Comparison of ENCODE assay signal across 1 cellular context in the genomic region with DNA sequence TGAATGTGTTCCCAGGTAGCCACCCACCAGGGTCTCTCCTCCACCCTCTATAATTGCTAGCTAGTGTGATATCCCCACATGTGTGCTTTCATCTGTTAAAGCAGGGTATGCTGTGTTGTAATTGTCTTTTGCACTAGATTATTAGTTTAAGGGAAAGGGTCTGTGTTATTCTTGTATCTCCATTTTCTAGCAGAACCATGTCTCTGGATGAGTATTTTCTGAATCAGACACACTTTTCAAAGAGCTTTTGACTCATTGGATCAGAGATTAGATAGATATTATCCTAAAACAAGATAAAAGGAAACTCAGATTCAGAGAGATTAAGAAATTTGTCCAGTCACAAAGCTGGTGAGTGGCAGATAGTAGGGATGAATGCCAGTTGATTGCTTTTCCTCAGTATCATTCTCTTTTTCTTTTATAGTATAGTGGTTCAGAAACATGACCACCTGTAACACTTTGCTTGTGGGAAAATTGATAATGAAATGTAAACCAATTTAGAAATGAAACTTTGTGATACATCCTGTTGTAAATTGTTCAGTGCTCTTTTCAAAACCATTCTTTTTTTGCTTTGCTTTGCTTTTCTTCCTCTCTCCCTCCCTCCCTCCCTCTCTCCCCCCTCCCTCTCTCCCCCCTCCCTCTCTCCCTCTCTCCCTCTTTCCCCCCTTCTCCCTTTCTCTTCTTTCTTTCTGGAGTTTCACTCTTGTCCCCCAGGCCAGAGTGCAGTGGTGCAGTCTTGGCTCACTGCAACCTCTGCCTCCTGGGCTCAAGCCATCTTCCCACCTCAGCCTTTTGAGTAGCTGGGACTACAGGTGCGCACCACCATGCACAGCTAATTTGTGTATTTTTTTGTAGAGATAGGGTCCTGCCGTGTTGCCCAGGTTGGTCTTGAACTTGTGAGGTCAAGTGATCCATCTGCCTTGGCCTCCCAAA.
TF ChIP-seq lines count a peak whose summit lies in the region.

No MANE protein-coding gene starts in this region.

TF ChIP-seq in neural cell, 6 proteins besides CTCF, POLR2A, EP300 and RAD21:
- TF ChIP-seq, protein P1, sequence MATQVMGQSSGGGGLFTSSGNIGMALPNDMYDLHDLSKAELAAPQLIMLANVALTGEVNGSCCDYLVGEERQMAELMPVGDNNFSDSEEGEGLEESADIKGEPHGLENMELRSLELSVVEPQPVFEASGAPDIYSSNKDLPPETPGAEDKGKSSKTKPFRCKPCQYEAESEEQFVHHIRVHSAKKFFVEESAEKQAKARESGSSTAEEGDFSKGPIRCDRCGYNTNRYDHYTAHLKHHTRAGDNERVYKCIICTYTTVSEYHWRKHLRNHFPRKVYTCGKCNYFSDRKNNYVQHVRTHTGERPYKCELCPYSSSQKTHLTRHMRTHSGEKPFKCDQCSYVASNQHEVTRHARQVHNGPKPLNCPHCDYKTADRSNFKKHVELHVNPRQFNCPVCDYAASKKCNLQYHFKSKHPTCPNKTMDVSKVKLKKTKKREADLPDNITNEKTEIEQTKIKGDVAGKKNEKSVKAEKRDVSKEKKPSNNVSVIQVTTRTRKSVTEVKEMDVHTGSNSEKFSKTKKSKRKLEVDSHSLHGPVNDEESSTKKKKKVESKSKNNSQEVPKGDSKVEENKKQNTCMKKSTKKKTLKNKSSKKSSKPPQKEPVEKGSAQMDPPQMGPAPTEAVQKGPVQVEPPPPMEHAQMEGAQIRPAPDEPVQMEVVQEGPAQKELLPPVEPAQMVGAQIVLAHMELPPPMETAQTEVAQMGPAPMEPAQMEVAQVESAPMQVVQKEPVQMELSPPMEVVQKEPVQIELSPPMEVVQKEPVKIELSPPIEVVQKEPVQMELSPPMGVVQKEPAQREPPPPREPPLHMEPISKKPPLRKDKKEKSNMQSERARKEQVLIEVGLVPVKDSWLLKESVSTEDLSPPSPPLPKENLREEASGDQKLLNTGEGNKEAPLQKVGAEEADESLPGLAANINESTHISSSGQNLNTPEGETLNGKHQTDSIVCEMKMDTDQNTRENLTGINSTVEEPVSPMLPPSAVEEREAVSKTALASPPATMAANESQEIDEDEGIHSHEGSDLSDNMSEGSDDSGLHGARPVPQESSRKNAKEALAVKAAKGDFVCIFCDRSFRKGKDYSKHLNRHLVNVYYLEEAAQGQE (IDR thresholded peaks at IDR 0.05; ENCODE audit: borderline replicate concordance), result no peak
- TF ChIP-seq MXI1 (conservative IDR thresholded peaks at IDR 0.05; ENCODE audit: poor library complexity, severe bottlenecking) (no peak), TAF1 (IDR thresholded peaks at IDR 0.05; ENCODE audit: low read depth) (no peak), EZH2 (IDR thresholded peaks at IDR 0.05; ENCODE audit: borderline replicate concordance, insufficient read depth, low read length, poor library complexity, severe bottlenecking) (no peak), POLR2AphosphoS5 (IDR thresholded peaks at IDR 0.05) (no peak), SMC3 (conservative IDR thresholded peaks at IDR 0.05; ENCODE audit: poor library complexity) (no peak)
TF ChIP-seq in neural cell: peak in this region for 0.
